Comparison of ENCODE assay signal across 8 cellular contexts in the genomic region with DNA sequence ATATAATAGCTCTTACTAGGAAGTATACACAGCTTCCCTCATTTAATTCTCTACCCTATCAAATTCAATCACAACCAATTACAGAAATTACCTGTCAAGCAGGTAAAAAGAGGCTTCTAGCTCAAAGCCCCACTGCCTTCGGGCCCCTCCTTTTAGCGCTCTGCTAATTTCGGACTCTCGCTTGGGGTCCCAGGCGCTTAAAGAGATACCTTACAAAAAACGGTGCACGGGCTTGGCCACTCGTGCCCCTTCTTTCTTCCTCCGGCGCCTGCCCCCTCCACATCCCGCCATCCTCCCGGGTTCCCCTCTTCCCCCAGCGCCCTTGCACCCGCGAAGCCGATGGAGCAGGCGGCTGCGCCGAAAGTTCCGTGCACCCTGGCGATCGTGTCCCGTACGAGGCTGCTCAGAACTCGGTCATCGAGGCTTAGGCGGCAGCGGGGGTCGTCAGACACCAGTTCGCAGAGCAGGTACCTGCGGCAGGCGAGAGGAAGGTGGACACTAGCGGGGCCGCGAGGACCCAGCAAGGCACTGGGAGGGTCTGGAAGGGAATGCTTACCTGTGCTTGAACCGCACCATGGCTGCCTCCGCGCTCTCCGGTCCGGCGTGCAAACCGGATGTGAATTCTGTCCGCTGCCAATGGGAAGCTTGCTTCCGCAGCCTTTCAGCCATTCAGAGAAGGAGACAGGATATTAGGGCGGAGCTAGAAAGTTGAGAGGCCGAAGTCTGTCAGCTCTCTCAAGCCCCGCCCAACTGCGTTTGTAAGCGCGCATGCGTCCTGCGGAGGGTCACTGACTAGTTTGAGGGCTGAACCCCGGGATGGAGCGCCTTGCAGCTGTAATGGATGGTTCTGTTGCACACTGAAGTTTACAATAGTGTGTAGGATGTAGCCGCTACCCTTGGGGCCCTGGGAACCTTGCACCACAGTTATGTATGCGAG. TPM values are rescaled to one million over a fixed set of nuclear protein-coding genes. Genes with fewer than 3 reads are reported as not detected.
DNase-seq lines count a peak whose midpoint lies in the region; ATAC-seq and TF ChIP-seq lines count a peak whose summit lies in the region.

POP5 (minus strand) TSS at position 616 of the 937 bp plus-strand sequence; CDS start at position 576, 40 bp downstream.

- peak in 1 of 4 experiments; percentile 23 for TF ChIP-seq CTCF in prostate gland (IDR thresholded peaks at IDR 0.05)

- TF ChIP-seq POLR2A in prostate gland (IDR thresholded peaks at IDR 0.05), result peak; percentile 28

- intact Hi-C loops in left ventricle myocardium superior (cut with micrococcal nuclease), result loop anchor here (5.0 kb wide), 1 partner anchor 71 kb away; no protein-coding TSS in a partner anchor
- intact Hi-C loops in prostate gland (cut with DNase I), result loop anchor here (2.0 to 5.0 kb wide), 4 partner anchors 66 to 526 kb away; partner anchors contain the start of gene UNC119B

- H3K9me3 ChIP-seq in prostate gland, result no peaks in the 10 kb centered on the region

- ATAC-seq in GM18498 (IDR thresholded peaks at IDR 0.05; ENCODE audit: unreplicated experiment) (peak; percentile 93), HG02938 (IDR thresholded peaks at IDR 0.05; ENCODE audit: unreplicated experiment) (peak; percentile 92), left ventricle myocardium superior (peak; percentile 91)

- H3K36me3 ChIP-seq in prostate gland (peaks cover 9 to 18% of the 10 kb centered on the region in 2 donors), urinary bladder (ENCODE audit: insufficient read depth) (no peaks in the 10 kb centered on the region)

- WGBS in prostate gland, result under 1% methylated on average over 55 of the region's 56 CpGs
- WGBS in urinary bladder, result under 1% methylated on average over 56 of the region's 56 CpGs

- H3K27me3 ChIP-seq in prostate gland (replicated peaks; ENCODE audit: insufficient read depth), result no peaks in the 10 kb centered on the region

- peak within 1 kb of the TSS; percentile 59 for H3K27ac ChIP-seq in angular gyrus (ENCODE audit: low read depth, low read length)
- H3K27ac ChIP-seq in prostate gland, result peak within 1 kb of the TSS; percentile 57 to 64
- H3K27ac ChIP-seq in urinary bladder (ENCODE audit: low read depth), result no peak within 1 kb of the TSS

- H3K4me1 ChIP-seq in prostate gland (replicated peaks) (peaks cover 7% of the 10 kb centered on the region), urinary bladder (ENCODE audit: insufficient read depth) (no peaks in the 10 kb centered on the region)

- DNase-seq in NCI-H187 (lab: John Stamatoyannopoulos, UW) (peak; percentile 98 to 99), T-helper 2 cell (peak; percentile 81 to 97 (median 90)), left ventricle myocardium superior (peak; percentile 97), prostate gland (ENCODE audit: low spot score) (peak; percentile 96)

- H3K4me3 ChIP-seq in prostate gland, result peak within 1 kb of the TSS; percentile 70 to 76
- peak within 1 kb of the TSS; percentile 66 for H3K4me3 ChIP-seq in urinary bladder (ENCODE audit: low read depth, low read length)

RNA-seq across cellular contexts. Expression of gene POP5, which starts in this region (rescaled TPM):
- total RNA-seq in left ventricle myocardium superior, result 34.0 TPM
- 10 to 100 TPM; 39.3 to 45.2 TPM for total RNA-seq in prostate gland
- 25.4 TPM for total RNA-seq in urinary bladder
- polyA plus RNA-seq in urinary bladder, result 38.9 TPM
